Comparison of ENCODE assay signal across 1 cellular context in genomic region chr9:124258765-124259272, GRCh38.
TF ChIP-seq lines count a peak whose summit lies in the region.

No MANE protein-coding gene starts in this region.

TF ChIP-seq in HepG2, 621 proteins besides CTCF, POLR2A, EP300 and RAD21 (continued from another document):
- TF ChIP-seq, protein P1, sequence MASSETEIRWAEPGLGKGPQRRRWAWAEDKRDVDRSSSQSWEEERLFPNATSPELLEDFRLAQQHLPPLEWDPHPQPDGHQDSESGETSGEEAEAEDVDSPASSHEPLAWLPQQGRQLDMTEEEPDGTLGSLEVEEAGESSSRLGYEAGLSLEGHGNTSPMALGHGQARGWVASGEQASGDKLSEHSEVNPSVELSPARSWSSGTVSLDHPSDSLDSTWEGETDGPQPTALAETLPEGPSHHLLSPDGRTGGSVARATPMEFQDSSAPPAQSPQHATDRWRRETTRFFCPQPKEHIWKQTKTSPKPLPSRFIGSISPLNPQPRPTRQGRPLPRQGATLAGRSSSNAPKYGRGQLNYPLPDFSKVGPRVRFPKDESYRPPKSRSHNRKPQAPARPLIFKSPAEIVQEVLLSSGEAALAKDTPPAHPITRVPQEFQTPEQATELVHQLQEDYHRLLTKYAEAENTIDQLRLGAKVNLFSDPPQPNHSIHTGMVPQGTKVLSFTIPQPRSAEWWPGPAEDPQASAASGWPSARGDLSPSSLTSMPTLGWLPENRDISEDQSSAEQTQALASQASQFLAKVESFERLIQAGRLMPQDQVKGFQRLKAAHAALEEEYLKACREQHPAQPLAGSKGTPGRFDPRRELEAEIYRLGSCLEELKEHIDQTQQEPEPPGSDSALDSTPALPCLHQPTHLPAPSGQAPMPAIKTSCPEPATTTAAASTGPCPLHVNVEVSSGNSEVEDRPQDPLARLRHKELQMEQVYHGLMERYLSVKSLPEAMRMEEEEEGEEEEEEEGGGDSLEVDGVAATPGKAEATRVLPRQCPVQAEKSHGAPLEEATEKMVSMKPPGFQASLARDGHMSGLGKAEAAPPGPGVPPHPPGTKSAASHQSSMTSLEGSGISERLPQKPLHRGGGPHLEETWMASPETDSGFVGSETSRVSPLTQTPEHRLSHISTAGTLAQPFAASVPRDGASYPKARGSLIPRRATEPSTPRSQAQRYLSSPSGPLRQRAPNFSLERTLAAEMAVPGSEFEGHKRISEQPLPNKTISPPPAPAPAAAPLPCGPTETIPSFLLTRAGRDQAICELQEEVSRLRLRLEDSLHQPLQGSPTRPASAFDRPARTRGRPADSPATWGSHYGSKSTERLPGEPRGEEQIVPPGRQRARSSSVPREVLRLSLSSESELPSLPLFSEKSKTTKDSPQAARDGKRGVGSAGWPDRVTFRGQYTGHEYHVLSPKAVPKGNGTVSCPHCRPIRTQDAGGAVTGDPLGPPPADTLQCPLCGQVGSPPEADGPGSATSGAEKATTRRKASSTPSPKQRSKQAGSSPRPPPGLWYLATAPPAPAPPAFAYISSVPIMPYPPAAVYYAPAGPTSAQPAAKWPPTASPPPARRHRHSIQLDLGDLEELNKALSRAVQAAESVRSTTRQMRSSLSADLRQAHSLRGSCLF (CRISPR knock-in tag; IDR thresholded peaks at IDR 0.05; ENCODE audit: borderline replicate concordance), result 0 out of 2 replicates have a peak, but pooled peaks have one; percentile 11
- TF ChIP-seq ZNF207 (IDR thresholded peaks at IDR 0.05; ENCODE audit: borderline replicate concordance), result no peak
- TF ChIP-seq JDP2 (CRISPR knock-in tag; IDR thresholded peaks at IDR 0.05; ENCODE audit: borderline replicate concordance), result no peak; the same call in 1 of the 2 replicates
- TF ChIP-seq, protein P2, sequence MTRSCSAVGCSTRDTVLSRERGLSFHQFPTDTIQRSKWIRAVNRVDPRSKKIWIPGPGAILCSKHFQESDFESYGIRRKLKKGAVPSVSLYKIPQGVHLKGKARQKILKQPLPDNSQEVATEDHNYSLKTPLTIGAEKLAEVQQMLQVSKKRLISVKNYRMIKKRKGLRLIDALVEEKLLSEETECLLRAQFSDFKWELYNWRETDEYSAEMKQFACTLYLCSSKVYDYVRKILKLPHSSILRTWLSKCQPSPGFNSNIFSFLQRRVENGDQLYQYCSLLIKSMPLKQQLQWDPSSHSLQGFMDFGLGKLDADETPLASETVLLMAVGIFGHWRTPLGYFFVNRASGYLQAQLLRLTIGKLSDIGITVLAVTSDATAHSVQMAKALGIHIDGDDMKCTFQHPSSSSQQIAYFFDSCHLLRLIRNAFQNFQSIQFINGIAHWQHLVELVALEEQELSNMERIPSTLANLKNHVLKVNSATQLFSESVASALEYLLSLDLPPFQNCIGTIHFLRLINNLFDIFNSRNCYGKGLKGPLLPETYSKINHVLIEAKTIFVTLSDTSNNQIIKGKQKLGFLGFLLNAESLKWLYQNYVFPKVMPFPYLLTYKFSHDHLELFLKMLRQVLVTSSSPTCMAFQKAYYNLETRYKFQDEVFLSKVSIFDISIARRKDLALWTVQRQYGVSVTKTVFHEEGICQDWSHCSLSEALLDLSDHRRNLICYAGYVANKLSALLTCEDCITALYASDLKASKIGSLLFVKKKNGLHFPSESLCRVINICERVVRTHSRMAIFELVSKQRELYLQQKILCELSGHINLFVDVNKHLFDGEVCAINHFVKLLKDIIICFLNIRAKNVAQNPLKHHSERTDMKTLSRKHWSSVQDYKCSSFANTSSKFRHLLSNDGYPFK (CRISPR knock-in tag; IDR thresholded peaks at IDR 0.05; ENCODE audit: borderline replicate concordance), result no peak
- 0 out of 2 replicates have a peak, but pooled peaks have one; percentile 35 for TF ChIP-seq POLR2AphosphoS5 (IDR thresholded peaks at IDR 0.05; ENCODE audit: low read depth, low read length)
- peak; percentile 62; the same call in 1 of the 2 replicates for TF ChIP-seq HNF4A (CRISPR knock-in tag; IDR thresholded peaks at IDR 0.05)
- TF ChIP-seq CREM (IDR thresholded peaks at IDR 0.05), result no peak
- TF ChIP-seq CREM (CRISPR knock-in tag; IDR thresholded peaks at IDR 0.05), result no peak
- TF ChIP-seq POLR2G (IDR thresholded peaks at IDR 0.05; ENCODE audit: low read depth, low read length), result peak; percentile 23; the same call in 1 of the 2 replicates
